ENCODE assay signal across 22 cellular contexts in genomic region chr9:97840521-97840920, GRCh38. TPM values are rescaled to one million over a fixed set of nuclear protein-coding genes. Genes with fewer than 3 reads are reported as not detected.
"Had no signal": no experiment of that assay in that cellular context is flagged by ENCODE, and none has a peak within 500 bp of the region (broad histone marks: within the 10 kb centered on the region; RNA-seq: fewer than 3 reads in every experiment).

No MANE protein-coding gene starts in this region.

- H2AFZ ChIP-seq: hepatocyte had no signal

- DNase-seq: activated CD4-positive, alpha-beta T cell treated with anti-CD3 and anti-CD28 coated beads, Interleukin-2, amount 10 ng/mL, durations not matched to agents 7 days and 5 days; activated CD4-positive, CD25-positive, alpha-beta regulatory T cell; activated CD8-positive, alpha-beta memory T cell treated with anti-CD3 and anti-CD28 coated beads, Interleukin-2, amount 50 U/mL, for 48 hours; activated gamma-delta T cell treated with Interleukin-2 at 50 U/mL for 16 hours; activated T-cell treated with anti-CD3 and anti-CD28 coated beads, Interleukin-2, amount 50 U/mL, for 72 hours; anterior cingulate cortex; kidney; left ventricle myocardium inferior; mesenchymal stem cell; natural killer cell; posterior cingulate gyrus; right cardiac atrium; small intestine; stimulated activated CD4-positive, alpha-beta T cell treated with anti-CD3 and anti-CD28 coated beads, Interleukin-4, amount 100 ng/mL, for 24 hours; stimulated activated naive CD8-positive, alpha-beta T cell treated with anti-CD3 and anti-CD28 coated beads, Interleukin-15, Interleukin-2, amounts not matched to agents 100 U/mL and 50 U/mL, for 24 hours; transverse colon had no signal

- H3K4me2 ChIP-seq: hepatocyte had no signal

- H3K27ac Mint-ChIP-seq: activated CD4-positive, alpha-beta T cell treated with anti-CD3 and anti-CD28 coated beads, Interleukin-2, amount 10 ng/mL, durations not matched to agents 7 days and 5 days; activated naive CD8-positive, alpha-beta T cell; activated T-cell treated with anti-CD3 and anti-CD28 coated beads, Interleukin-2, amount 50 U/mL, for 72 hours; natural killer cell had no signal

- H3K27ac ChIP-seq: cardiac muscle cell, hepatocyte, left ventricle myocardium inferior, neutrophil, transverse colon, vagina had no signal

- H3K36me3 ChIP-seq: cardiac muscle cell, left ventricle myocardium inferior, neutrophil, transverse colon, vagina had no signal

- H3K4me1 ChIP-seq: left ventricle myocardium inferior, transverse colon, vagina had no signal

- H3K9me3 ChIP-seq: left ventricle myocardium inferior, neutrophil, transverse colon, vagina had no signal

- H3K36me3 Mint-ChIP-seq: activated naive CD8-positive, alpha-beta T cell; natural killer cell had no signal

- H3K4me3 Mint-ChIP-seq: activated CD4-positive, alpha-beta T cell treated with anti-CD3 and anti-CD28 coated beads, Interleukin-2, amount 10 ng/mL, durations not matched to agents 7 days and 5 days; activated naive CD8-positive, alpha-beta T cell; activated T-cell treated with anti-CD3 and anti-CD28 coated beads, Interleukin-2, amount 50 U/mL, for 72 hours; natural killer cell had no signal

- H3K4me3 ChIP-seq: cardiac muscle cell, hepatocyte, left ventricle myocardium inferior, transverse colon, vagina had no signal

- ATAC-seq: activated T-cell treated with anti-CD3 and anti-CD28 coated beads, Interleukin-2, amount 50 U/mL, for 72 hours; natural killer cell; right cardiac atrium; stimulated activated naive CD8-positive, alpha-beta T cell treated with anti-CD3 and anti-CD28 coated beads, Interleukin-15, Interleukin-2, amounts not matched to agents 100 U/mL and 50 U/mL, for 24 hours had no signal

- H3K9me3 Mint-ChIP-seq: activated CD4-positive, alpha-beta T cell treated with anti-CD3 and anti-CD28 coated beads, Interleukin-2, amount 10 ng/mL, durations not matched to agents 7 days and 5 days; activated T-cell treated with anti-CD3 and anti-CD28 coated beads, Interleukin-2, amount 50 U/mL, for 72 hours; natural killer cell had no signal

- H3K4me1 Mint-ChIP-seq: activated CD4-positive, alpha-beta T cell treated with anti-CD3 and anti-CD28 coated beads, Interleukin-2, amount 10 ng/mL, durations not matched to agents 7 days and 5 days; natural killer cell had no signal

- H3K79me2 ChIP-seq: hepatocyte had no signal

- H3K27me3 ChIP-seq: vagina had no signal

RNA-seq across cellular contexts. Expression of gene FOXE1, which starts 12.5 kb away (rescaled TPM):
- total RNA-seq: cardiac muscle cell, left ventricle myocardium inferior, mucosa of gallbladder, natural killer cell, right cardiac atrium, transverse colon had no signal
- polyA plus RNA-seq: cardiac muscle cell, right cardiac atrium, small intestine had no signal
